Comparison of ENCODE assay signal across 16 cellular contexts in the genomic region with DNA sequence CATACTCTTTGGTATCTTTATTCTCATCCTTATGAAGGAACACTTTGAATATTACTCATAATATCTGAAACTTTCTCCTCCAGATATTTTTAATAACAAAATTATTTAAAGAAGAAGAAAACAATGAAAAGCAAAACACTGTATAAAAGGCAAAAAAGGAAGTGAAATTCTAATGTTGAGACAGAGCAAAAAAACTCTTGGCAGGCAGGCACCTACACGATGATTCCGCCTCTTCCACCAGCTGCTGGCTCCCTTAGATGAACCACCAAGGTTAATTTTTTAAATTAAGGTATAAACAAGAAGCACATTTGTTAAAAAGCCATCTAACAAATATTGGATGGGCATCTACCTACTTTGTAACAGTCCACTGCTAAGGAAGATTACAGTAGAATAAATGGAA.
"Had no signal": no experiment of that assay in that cellular context is flagged by ENCODE, and none has a peak within 500 bp of the region (broad histone marks: within the 10 kb centered on the region; RNA-seq: fewer than 3 reads in every experiment).

No MANE protein-coding gene starts in this region.

- H3K36me3 Mint-ChIP-seq: activated naive CD8-positive, alpha-beta T cell treated with anti-CD3 and anti-CD28 coated beads, Interleukin-2, amount 10 ng/mL, durations not matched to agents 7 days and 5 days; naive thymus-derived CD4-positive, alpha-beta T cell; neural progenitor cell; WTC11 had no signal

- H3K9me3 Mint-ChIP-seq: activated naive CD8-positive, alpha-beta T cell treated with anti-CD3 and anti-CD28 coated beads, Interleukin-2, amount 10 ng/mL, durations not matched to agents 7 days and 5 days; neural progenitor cell; WTC11 had no signal

- ATAC-seq: activated CD4-positive, alpha-beta T cell treated with anti-CD3 and anti-CD28 coated beads for 36 hours; mucosa of descending colon; naive thymus-derived CD4-positive, alpha-beta T cell; stimulated activated naive CD8-positive, alpha-beta T cell treated with anti-CD3 and anti-CD28 coated beads, Interleukin-15, Interleukin-2, amounts not matched to agents 100 U/mL and 50 U/mL, for 24 hours; WTC11 had no signal

- H3K4me1 Mint-ChIP-seq: activated CD4-positive, alpha-beta T cell treated with anti-CD3 and anti-CD28 coated beads for 36 hours; activated naive CD8-positive, alpha-beta T cell treated with anti-CD3 and anti-CD28 coated beads, Interleukin-2, amount 10 ng/mL, durations not matched to agents 7 days and 5 days; naive thymus-derived CD4-positive, alpha-beta T cell; WTC11 had no signal

- H3K27ac Mint-ChIP-seq: activated CD4-positive, alpha-beta T cell treated with anti-CD3 and anti-CD28 coated beads for 36 hours; activated naive CD8-positive, alpha-beta T cell treated with anti-CD3 and anti-CD28 coated beads, Interleukin-2, amount 10 ng/mL, durations not matched to agents 7 days and 5 days; naive thymus-derived CD4-positive, alpha-beta T cell; neural progenitor cell; WTC11 had no signal

- H3K27me3 Mint-ChIP-seq: activated CD4-positive, alpha-beta T cell treated with anti-CD3 and anti-CD28 coated beads for 36 hours; activated naive CD8-positive, alpha-beta T cell treated with anti-CD3 and anti-CD28 coated beads, Interleukin-2, amount 10 ng/mL, durations not matched to agents 7 days and 5 days; naive thymus-derived CD4-positive, alpha-beta T cell had no signal

- DNase-seq: activated CD4-positive, alpha-beta T cell treated with anti-CD3 and anti-CD28 coated beads for 36 hours; activated CD4-positive, alpha-beta T cell treated with anti-CD3 and anti-CD28 coated beads, Interleukin-2, amount 50 U/mL, for 48 hours; activated naive CD4-positive, alpha-beta T cell; activated naive CD8-positive, alpha-beta T cell treated with anti-CD3 and anti-CD28 coated beads, Interleukin-2, amount 10 ng/mL, durations not matched to agents 7 days and 5 days; activated T-cell treated with anti-CD3 and anti-CD28 coated beads for 4 hours; amygdala; mesenchymal stem cell; mucosa of descending colon; naive thymus-derived CD4-positive, alpha-beta T cell; stimulated activated CD4-positive, alpha-beta T cell treated with anti-CD3 and anti-CD28 coated beads, Interleukin-2, amount 100 ng/mL, for 24 hours; stimulated activated naive CD8-positive, alpha-beta T cell treated with anti-CD3 and anti-CD28 coated beads, Interleukin-15, Interleukin-2, amounts not matched to agents 100 U/mL and 50 U/mL, for 24 hours; substantia nigra; tibial artery; uterus had no signal

- H3K4me3 Mint-ChIP-seq: activated CD4-positive, alpha-beta T cell treated with anti-CD3 and anti-CD28 coated beads for 36 hours; activated naive CD8-positive, alpha-beta T cell treated with anti-CD3 and anti-CD28 coated beads, Interleukin-2, amount 10 ng/mL, durations not matched to agents 7 days and 5 days; naive thymus-derived CD4-positive, alpha-beta T cell; neural progenitor cell; WTC11 had no signal
